Comparison of ENCODE assay signal across 11 cellular contexts in genomic region chr11:118152020-118152551, GRCh38. TPM values are rescaled to one million over a fixed set of nuclear protein-coding genes. Genes with fewer than 3 reads are reported as not detected.
DNase-seq lines count a peak whose midpoint lies in the region; ATAC-seq lines count a peak whose summit lies in the region.
"Had no signal": no experiment of that assay in that cellular context is flagged by ENCODE, and none has a peak within 500 bp of the region (broad histone marks: within the 10 kb centered on the region; RNA-seq: fewer than 3 reads in every experiment).

No MANE protein-coding gene starts in this region.

- DNase-seq in NCI-H748 (lab: John Stamatoyannopoulos, UW; ENCODE audit: unreplicated experiment) (peak; percentile 8), neuronal stem cell (ENCODE audit: low spot score) (no peak), ureter (ENCODE audit: low spot score) (no peak), NCI-H128 (lab: John Stamatoyannopoulos, UW; ENCODE audit: unreplicated experiment) (no peak)
- no peak for DNase-seq in effector memory CD8-positive, alpha-beta T cell
- DNase-seq: effector CD4-positive, alpha-beta T cell; MM.1S had no signal

- H2AK5ac ChIP-seq in neuronal stem cell (ENCODE audit: low read depth, low read length): no peak overlapping the region

- H4K91ac ChIP-seq in neuronal stem cell (ENCODE audit: low read depth, low read length, poor library complexity): no peak overlapping the region

- no peaks in the 10 kb centered on the region for H3K79me1 ChIP-seq in neuronal stem cell (ENCODE audit: low read depth, low read length)

- H3K18ac ChIP-seq in neuronal stem cell (ENCODE audit: low read length): peak overlapping the region; percentile 80

- H3K9ac ChIP-seq in BLaER1 treated with 17β-estradiol and CSF1 and Interleukin-3, amounts not matched to agents 10 nM and 100 nM: no peak overlapping the region
- H3K9ac ChIP-seq in neuronal stem cell (ENCODE audit: low read depth, low read length, poor library complexity): peak overlapping the region; percentile 36

- peaks cover 12 to 29% (median 17%) of the 10 kb centered on the region in 10 experiments for H3K4me1 ChIP-seq in BLaER1 treated with 17β-estradiol and CSF1 and Interleukin-3, amounts not matched to agents 10 nM and 100 nM
- peaks cover 3 to 23% of the 10 kb centered on the region in 2 donors for H3K4me1 ChIP-seq in neuronal stem cell (ENCODE audit: control insufficient read depth in 2 of 2, insufficient read depth in 1 of 2, low read depth in 1 of 2, low read length in 2 of 2)

- H3K27me3 ChIP-seq in BLaER1 treated with 17β-estradiol and CSF1 and Interleukin-3, amounts not matched to agents 10 nM and 100 nM: peaks cover 87 to 100% (median 100%) of the 10 kb centered on the region in 11 experiments
- H3K27me3 ChIP-seq in neuronal stem cell (ENCODE audit: control insufficient read depth in 3 of 3, insufficient read depth in 3 of 3, low read depth in 1 of 3, low read length in 3 of 3): peaks cover 0 to 97% (median 63%) of the 10 kb centered on the region in 3 experiments

- no peaks in the 10 kb centered on the region for H3K36me3 Mint-ChIP-seq in effector memory CD8-positive, alpha-beta T cell (ENCODE audit: insufficient read depth)

- peak overlapping the region; percentile 1 for H3K23ac ChIP-seq in neuronal stem cell (ENCODE audit: low read depth, low read length, poor library complexity)

- H3K4me1 Mint-ChIP-seq in effector memory CD8-positive, alpha-beta T cell (ENCODE audit: low read depth in 2 of 2): peaks cover 15 to 18% of the 10 kb centered on the region in 2 donors

- peak overlapping the region in 9 of 10 experiments; percentile 51 to 74 (median 62); a peak in 17 of 20 replicates for H3K4me3 ChIP-seq in BLaER1 treated with 17β-estradiol and CSF1 and Interleukin-3, amounts not matched to agents 10 nM and 100 nM
- H3K4me3 ChIP-seq in neuronal stem cell (ENCODE audit: low read length in 2 of 2): peak overlapping the region; percentile 44 to 80

- H4K20me1 ChIP-seq in BLaER1 treated with 17β-estradiol and CSF1 and Interleukin-3, amounts not matched to agents 10 nM and 100 nM: peaks cover 0 to 29% (median 6%) of the 10 kb centered on the region in 11 experiments; a peak in 10 of 22 replicates

- H3K9me3 Mint-ChIP-seq in effector memory CD8-positive, alpha-beta T cell: no peaks in the 10 kb centered on the region

- peak overlapping the region; percentile 86 for H2BK15ac ChIP-seq in neuronal stem cell (ENCODE audit: low read length)

- WGBS in neuronal stem cell (ENCODE audit: extremely low coverage in 2 of 2, insufficient read length in 2 of 2, insufficient replicate concordance in 1 of 2), 2 donors: no CpG with 5 or more reads among the region's 16 CpGs

- H3K27ac Mint-ChIP-seq in effector memory CD8-positive, alpha-beta T cell: no peak overlapping the region

- no peak overlapping the region for H2BK12ac ChIP-seq in neuronal stem cell (ENCODE audit: low read length)

- H2BK120ac ChIP-seq in neuronal stem cell (ENCODE audit: low read depth, low read length): no peak overlapping the region

- H3K14ac ChIP-seq in neuronal stem cell (ENCODE audit: low read length): no peak overlapping the region

- ATAC-seq in effector memory CD8-positive, alpha-beta T cell (replicated peaks): no peak
- ATAC-seq in GM21390 (IDR thresholded peaks at IDR 0.05; ENCODE audit: unreplicated experiment) (no peak), HG03439 (IDR thresholded peaks at IDR 0.05; ENCODE audit: unreplicated experiment) (no peak)

- no peak overlapping the region for H3K27ac ChIP-seq in BLaER1 treated with 17β-estradiol and CSF1 and Interleukin-3, amounts not matched to agents 10 nM and 100 nM
- no peak overlapping the region for H3K27ac ChIP-seq in neuronal stem cell (replicated peaks; ENCODE audit: low read length)

- H3K27me3 Mint-ChIP-seq in effector memory CD8-positive, alpha-beta T cell: peaks cover 38 to 72% of the 10 kb centered on the region in 2 donors

- no peaks in the 10 kb centered on the region for H3K36me3 ChIP-seq in BLaER1 treated with 17β-estradiol and CSF1 and Interleukin-3, amounts not matched to agents 10 nM and 100 nM
- no peaks in the 10 kb centered on the region for H3K36me3 ChIP-seq in neuronal stem cell (replicated peaks in 1 of 2; ENCODE audit: control insufficient read depth in 2 of 2, insufficient read depth in 2 of 2, low read length in 2 of 2)

- no peak overlapping the region for H3K4ac ChIP-seq in neuronal stem cell (ENCODE audit: low read length)

- H3K4me2 ChIP-seq in BLaER1 treated with 17β-estradiol and CSF1 and Interleukin-3, amounts not matched to agents 10 nM and 100 nM: peak overlapping the region; percentile 93 to 99 (median 98)
- peak overlapping the region; percentile 96 for H3K4me2 ChIP-seq in neuronal stem cell (ENCODE audit: insufficient read depth, low read length, poor library complexity, severe bottlenecking)

- no peak overlapping the region for H4K8ac ChIP-seq in neuronal stem cell (ENCODE audit: low read depth, low read length)

- H2AFZ ChIP-seq in neuronal stem cell (ENCODE audit: low read length): peak overlapping the region; percentile 98

- H3K4me3 Mint-ChIP-seq in effector memory CD8-positive, alpha-beta T cell: peak overlapping the region; percentile 32 to 71

- no peaks in the 10 kb centered on the region for H3K9me3 ChIP-seq in BLaER1 treated with 17β-estradiol and CSF1 and Interleukin-3, amounts not matched to agents 10 nM and 100 nM (replicated peaks in 1 of 11)
- H3K9me3 ChIP-seq in neuronal stem cell (replicated peaks in 1 of 2; ENCODE audit: control insufficient read depth in 2 of 2, insufficient read depth in 1 of 2, low read depth in 1 of 2, low read length in 2 of 2): no peaks in the 10 kb centered on the region

- no peak overlapping the region for H2BK5ac ChIP-seq in neuronal stem cell (ENCODE audit: low read length)

RNA-seq across cellular contexts. Expression of gene SCN4B, which starts 0.5 kb away (rescaled TPM):
- polyA plus RNA-seq in neuronal stem cell (2013, experiment 1 of 2): 1.0 TPM
- 0.97 TPM for polyA plus RNA-seq in neuronal stem cell (2013, experiment 2 of 2)
- 1.4 TPM for total RNA-seq in ureter

RNA-seq across cellular contexts. Expression of gene SCN2B, which starts 24.4 kb away (rescaled TPM):
- polyA plus RNA-seq in neuronal stem cell (2013, experiment 1 of 2): 0.14 TPM
- 0.14 TPM for polyA plus RNA-seq in neuronal stem cell (2013, experiment 2 of 2)
- 0.18 TPM for total RNA-seq in ureter
- total RNA-seq: pulmonary artery endothelial cell had no signal
